8 cellular contexts compared by ENCODE assay signal in genomic region chr12:108821407-108822397, GRCh38. TPM values are rescaled to one million over a fixed set of nuclear protein-coding genes. Genes with fewer than 3 reads are reported as not detected.
DNase-seq lines count a peak whose midpoint lies in the region; ATAC-seq and TF ChIP-seq lines count a peak whose summit lies in the region.

No MANE protein-coding gene starts in this region.

- peak; percentile 30 for DNase-seq in GF-D8 (lab: John Stamatoyannopoulos, UW)
- peak; percentile 29 for DNase-seq in activated naive CD8-positive, alpha-beta T cell treated with anti-CD3 and anti-CD28 coated beads for 36 hours
- DNase-seq in AG08396 (ENCODE audit: low spot score), result no peak
- no peak for DNase-seq in lower leg skin (ENCODE audit: low spot score in 2 of 2)
- DNase-seq in NCI-H1694 (lab: John Stamatoyannopoulos, UW), result no peak

- 88 to 89% methylated on average over 12 of the region's 12 CpGs for WGBS in lower leg skin, 2 donors

- peaks cover 8% of the 10 kb centered on the region for H3K36me3 Mint-ChIP-seq in activated naive CD8-positive, alpha-beta T cell treated with anti-CD3 and anti-CD28 coated beads for 36 hours
- H3K36me3 Mint-ChIP-seq in nephron (ENCODE audit: low read depth), result peaks cover 48% of the 10 kb centered on the region

- peak overlapping the region; percentile 54 for H3K27ac Mint-ChIP-seq in activated naive CD8-positive, alpha-beta T cell treated with anti-CD3 and anti-CD28 coated beads for 36 hours
- H3K27ac Mint-ChIP-seq in nephron, result peak overlapping the region in 2 of 3 experiments; percentile 26 to 87

- no peak overlapping the region for H3K4me3 ChIP-seq in lower leg skin (ENCODE audit: low read depth, poor library complexity, severe bottlenecking)

- no peak for TF ChIP-seq POLR2A in lower leg skin (IDR thresholded peaks at IDR 0.05)

- intact Hi-C loops in lower leg skin (cut with DNase I; ENCODE audit: low total_unique reads), result no loop called here

- no peaks in the 10 kb centered on the region for H3K27me3 Mint-ChIP-seq in activated naive CD8-positive, alpha-beta T cell treated with anti-CD3 and anti-CD28 coated beads for 36 hours
- no peaks in the 10 kb centered on the region for H3K27me3 Mint-ChIP-seq in nephron (ENCODE audit: low read depth)

- peak; percentile 57 for ATAC-seq in HG02763 (IDR thresholded peaks at IDR 0.05; ENCODE audit: unreplicated experiment)
- no peak for ATAC-seq in HG02678 (IDR thresholded peaks at IDR 0.05; ENCODE audit: unreplicated experiment)

- H3K9me3 Mint-ChIP-seq in activated naive CD8-positive, alpha-beta T cell treated with anti-CD3 and anti-CD28 coated beads for 36 hours, result no peaks in the 10 kb centered on the region
- H3K9me3 Mint-ChIP-seq in nephron, result peaks cover 4% of the 10 kb centered on the region

- TF ChIP-seq CTCF in nephron (IDR thresholded peaks at IDR 0.05; ENCODE audit: unreplicated experiment in 3 of 3), result no peak
- no peak for TF ChIP-seq CTCF in lower leg skin (IDR thresholded peaks at IDR 0.05)

- peaks cover 29% of the 10 kb centered on the region for H3K4me1 Mint-ChIP-seq in activated naive CD8-positive, alpha-beta T cell treated with anti-CD3 and anti-CD28 coated beads for 36 hours
- peaks cover 51% of the 10 kb centered on the region for H3K4me1 Mint-ChIP-seq in nephron

- no peak overlapping the region for H3K4me3 Mint-ChIP-seq in activated naive CD8-positive, alpha-beta T cell treated with anti-CD3 and anti-CD28 coated beads for 36 hours
- H3K4me3 Mint-ChIP-seq in nephron, result no peak overlapping the region

RNA-seq across cellular contexts. Expression of gene SSH1, which starts 35.7 kb away (rescaled TPM):
- total RNA-seq in activated naive CD8-positive, alpha-beta T cell treated with anti-CD3 and anti-CD28 coated beads for 36 hours, result 10 to 100 TPM; 20.7 to 26.9 TPM
- total RNA-seq in lower leg skin, result 10 to 100 TPM in 3 of 4 donors, 1 to 10 TPM in 1; 7.3 to 15.1 (median 13.1) TPM

RNA-seq across cellular contexts. Expression of gene DAO, which starts 58.2 kb away (rescaled TPM):
- total RNA-seq in activated naive CD8-positive, alpha-beta T cell treated with anti-CD3 and anti-CD28 coated beads for 36 hours, result not detected
- not detected for total RNA-seq in lower leg skin

Comparison
In these comparisons a context has a peak if more than half of its experiments do, and no peak if none do; other contexts are left out.
1. DNase-seq: peak in GF-D8 (single experiment) and activated naive CD8-positive, alpha-beta T cell treated with anti-CD3 and anti-CD28 coated beads for 36 hours (single experiment); none in AG08396 (single experiment), lower leg skin (0 of 2) and NCI-H1694 (single experiment).